Comparison of ENCODE assay signal across 9 cellular contexts in genomic region chr3:150078983-150079739, GRCh38.
DNase-seq lines count a peak whose midpoint lies in the region; ATAC-seq and TF ChIP-seq lines count a peak whose summit lies in the region.
"Had no signal": no experiment of that assay in that cellular context is flagged by ENCODE, and none has a peak within 500 bp of the region (broad histone marks: within the 10 kb centered on the region; RNA-seq: fewer than 3 reads in every experiment).

No MANE protein-coding gene starts in this region.

- CTCF ChIA-PET in CD4-positive, alpha-beta memory T cell (lab: Charles Lee; ENCODE audit: partially characterized antibody), result no interaction called here

- ATAC-seq in gastroesophageal sphincter, result peak; percentile 24

- peaks cover 18% of the 10 kb centered on the region for H3K9me3 Mint-ChIP-seq in HFFc6
- peaks cover 0 to 11% (median 8%) of the 10 kb centered on the region in 8 donors for H3K9me3 Mint-ChIP-seq in CD4-positive, alpha-beta memory T cell

- H3K4me3 ChIP-seq in SJSA1, result no peak overlapping the region
- H3K4me3 ChIP-seq in gastroesophageal sphincter, result no peak overlapping the region
- H3K4me3 ChIP-seq in CD4-positive, alpha-beta memory T cell (ENCODE audit: low read length in 2 of 2), result no peak overlapping the region

- H3K4me1 ChIP-seq in SJSA1 (replicated peaks) (peaks cover 62% of the 10 kb centered on the region), gastroesophageal sphincter (peaks cover 0 to 29% (median 0%) of the 10 kb centered on the region in 3 donors)
- no peaks in the 10 kb centered on the region for H3K4me1 ChIP-seq in CD4-positive, alpha-beta memory T cell (ENCODE audit: insufficient read depth, low read length)

- H3K36me3 ChIP-seq in SJSA1 (no peaks in the 10 kb centered on the region), gastroesophageal sphincter (no peaks in the 10 kb centered on the region)
- H3K36me3 ChIP-seq in CD4-positive, alpha-beta memory T cell (ENCODE audit: insufficient read depth, low read length), result no peaks in the 10 kb centered on the region

- peak; percentile 92 for DNase-seq in HFFc6
- DNase-seq in SJSA1 (ENCODE audit: low read depth in 1 of 2, low spot score in 2 of 2), result peak; percentile 81 to 88
- DNase-seq in smooth muscle cell of the brain vasculature (ENCODE audit: low read depth, low spot score), result peak; percentile 63
- no peak for DNase-seq in activated T-cell treated with anti-CD3 and anti-CD28 coated beads for 4 hours
- DNase-seq in CD4-positive, alpha-beta memory T cell, result no peak
- no peak for DNase-seq in NCI-H1436 treated with DMSO at 0.1 percent for 48 hours (lab: John Stamatoyannopoulos, UW)
- no peak for DNase-seq in posterior vena cava (ENCODE audit: low spot score)
- DNase-seq: activated naive CD4-positive, alpha-beta T cell treated with anti-CD3 and anti-CD28 coated beads, Interleukin-2, amount 50 U/mL, for 16 hours had no signal

- H3K4me1 Mint-ChIP-seq in HFFc6 (ENCODE audit: low read depth), result peaks cover 76% of the 10 kb centered on the region
- H3K4me1 Mint-ChIP-seq in CD4-positive, alpha-beta memory T cell, result no peaks in the 10 kb centered on the region

- TF ChIP-seq EP300 in gastroesophageal sphincter (IDR thresholded peaks at IDR 0.05), result no peak

- H3K9me3 ChIP-seq in SJSA1 (replicated peaks) (no peaks in the 10 kb centered on the region), gastroesophageal sphincter (peaks cover 0 to 8% (median 0%) of the 10 kb centered on the region in 3 donors)
- no peaks in the 10 kb centered on the region for H3K9me3 ChIP-seq in CD4-positive, alpha-beta memory T cell (ENCODE audit: control insufficient read depth in 1 of 2, low read length in 2 of 2)

- H3K36me3 Mint-ChIP-seq in HFFc6 (ENCODE audit: low read depth), result peaks cover 12% of the 10 kb centered on the region
- H3K36me3 Mint-ChIP-seq in CD4-positive, alpha-beta memory T cell, result no peaks in the 10 kb centered on the region

- H3K27ac ChIP-seq in SJSA1, result peak overlapping the region; percentile 87
- H3K27ac ChIP-seq in gastroesophageal sphincter, result peak overlapping the region in 2 of 4 donors; percentile 45 to 54
- no peak overlapping the region for H3K27ac ChIP-seq in CD4-positive, alpha-beta memory T cell (ENCODE audit: low read depth, low read length)

- peak overlapping the region; percentile 98 for H3K27ac Mint-ChIP-seq in HFFc6
- no peak overlapping the region for H3K27ac Mint-ChIP-seq in CD4-positive, alpha-beta memory T cell

- TF ChIP-seq POLR2A in gastroesophageal sphincter (IDR thresholded peaks at IDR 0.05), result no peak

- H3K27me3 ChIP-seq in SJSA1 (replicated peaks) (no peaks in the 10 kb centered on the region), gastroesophageal sphincter (no peaks in the 10 kb centered on the region)
- H3K27me3 ChIP-seq in CD4-positive, alpha-beta memory T cell (ENCODE audit: insufficient read depth, low read length), result no peaks in the 10 kb centered on the region

- 40 to 67% methylated on average over 3 to 4 of the region's 6 CpGs for WGBS in gastroesophageal sphincter (ENCODE audit: low coverage in 1 of 2), 2 donors

- TF ChIP-seq CTCF in HFFc6 (IDR thresholded peaks at IDR 0.05), result no peak
- no peak for TF ChIP-seq CTCF in gastroesophageal sphincter (IDR thresholded peaks at IDR 0.05)

- intact Hi-C loops in CD4-positive, alpha-beta memory T cell (cut with micrococcal nuclease), result no loop called here
- intact Hi-C loops in posterior vena cava (cut with DNase I), result loop anchor here in 1 of 2 donors (10.0 kb wide), 1 partner anchor 1996 kb away; no protein-coding TSS in a partner anchor

- H3K27me3 Mint-ChIP-seq in HFFc6 (ENCODE audit: insufficient read depth), result peaks cover 5% of the 10 kb centered on the region
- H3K27me3 Mint-ChIP-seq in CD4-positive, alpha-beta memory T cell, result peaks cover 2 to 5% of the 10 kb centered on the region in 2 donors

- POLR2A ChIA-PET in CD4-positive, alpha-beta memory T cell (lab: Charles Lee; ENCODE audit: partially characterized antibody), result no interaction called here

- H3K4me3 Mint-ChIP-seq in HFFc6, result peak overlapping the region; percentile 70
- no peak overlapping the region for H3K4me3 Mint-ChIP-seq in CD4-positive, alpha-beta memory T cell

Comparison
In these comparisons a context has a peak if more than half of its experiments do, and no peak if none do; other contexts are left out.
1. DNase-seq: peak in HFFc6 (single experiment), SJSA1 (2 of 2) and smooth muscle cell of the brain vasculature (single experiment); none in activated T-cell treated with anti-CD3 and anti-CD28 coated beads for 4 hours (single experiment), CD4-positive, alpha-beta memory T cell (0 of 5), NCI-H1436 treated with DMSO at 0.1 percent for 48 hours (single experiment) and posterior vena cava (single experiment).